In the genomic region with DNA sequence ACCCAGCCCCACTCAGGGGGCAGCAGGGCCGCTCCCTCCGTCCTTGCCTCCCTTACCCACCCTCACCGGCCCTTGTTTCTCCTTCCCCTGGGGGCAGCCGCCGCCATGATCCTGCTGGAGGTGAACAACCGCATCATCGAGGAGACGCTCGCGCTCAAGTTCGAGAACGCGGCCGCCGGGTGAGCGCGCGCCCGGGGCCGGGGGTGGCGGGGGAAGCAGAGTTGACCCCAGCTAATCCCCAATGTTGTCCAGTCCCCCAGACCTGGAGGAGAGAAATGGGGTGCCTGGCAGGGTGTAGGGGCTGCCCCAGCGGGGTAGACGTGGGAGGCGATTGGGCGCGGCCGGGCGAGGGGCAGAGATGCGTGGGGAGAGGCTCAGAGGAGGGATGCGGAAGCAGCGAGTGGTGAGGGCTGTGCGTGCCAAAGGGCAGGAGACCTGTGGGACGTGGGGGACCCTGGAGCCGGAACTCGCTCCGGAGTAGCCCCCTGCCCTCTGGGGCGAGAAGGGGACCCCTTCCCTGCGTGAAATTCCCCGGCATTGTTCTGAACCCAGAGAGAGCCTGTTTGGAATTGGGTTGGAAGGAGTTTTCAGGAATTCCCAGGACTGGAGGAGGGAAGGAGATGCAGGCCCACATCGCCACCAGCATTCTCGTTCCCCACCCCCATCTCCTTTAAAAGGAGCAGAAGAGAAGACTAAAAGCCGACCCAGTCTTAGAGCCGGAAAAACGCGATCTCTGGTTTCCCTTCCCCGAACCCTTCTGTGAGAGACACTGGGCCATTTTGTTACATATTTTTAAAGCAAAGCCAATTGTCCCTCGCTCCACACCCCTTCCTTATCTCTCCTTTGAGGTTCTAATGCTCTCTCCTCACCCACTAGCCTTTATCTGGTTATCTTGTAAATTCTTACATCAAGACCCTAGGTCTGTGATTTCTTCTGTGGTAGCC, we compare ENCODE assay signal across 8 cellular contexts. TPM values are rescaled to one million over a fixed set of nuclear protein-coding genes. Genes with fewer than 3 reads are reported as not detected.
DNase-seq lines count a peak whose midpoint lies in the region; ATAC-seq and TF ChIP-seq lines count a peak whose summit lies in the region.

No MANE protein-coding gene starts in this region.

- H3K4me1 ChIP-seq in ascending aorta, result peaks cover 19 to 43% of the 10 kb centered on the region in 2 donors
- peaks cover 11% of the 10 kb centered on the region for H3K4me1 ChIP-seq in iPS-15b (ENCODE audit: control insufficient read depth, insufficient read depth, low read length)
- H3K4me1 ChIP-seq in skeletal muscle tissue (ENCODE audit: control insufficient read depth in 3 of 3, insufficient read depth in 3 of 3, low read length in 3 of 3), result peaks cover 53 to 59% (median 53%) of the 10 kb centered on the region in 3 donors

- H3K27me3 Mint-ChIP-seq in T-helper 2 cell treated with Interferon-gamma antibody and Interleukin-4, amounts not matched to agents 5 μg/mL and 100 μg/mL, for 36 hours (ENCODE audit: low read depth), result no peaks in the 10 kb centered on the region

- H3K9me3 ChIP-seq in AG04450 (ENCODE audit: control insufficient read depth, insufficient read depth, low read length), result peaks cover 6% of the 10 kb centered on the region; the same call in 1 of the 2 replicates
- no peaks in the 10 kb centered on the region for H3K9me3 ChIP-seq in ascending aorta
- no peaks in the 10 kb centered on the region for H3K9me3 ChIP-seq in iPS-15b (ENCODE audit: control insufficient read depth, insufficient read depth, low read length)
- no peaks in the 10 kb centered on the region for H3K9me3 ChIP-seq in skeletal muscle tissue (ENCODE audit: control insufficient read depth in 3 of 3, low read length in 3 of 3)

- POLR2A ChIA-PET in AG04450 (lab: Yijun Ruan, JAX), result no interaction called here

- ATAC-seq in GM18907 (IDR thresholded peaks at IDR 0.05; ENCODE audit: unreplicated experiment) (peak; percentile 42), HG03442 (IDR thresholded peaks at IDR 0.05; ENCODE audit: unreplicated experiment) (peak; percentile 30)

- H3K27ac ChIP-seq in AG04450 (ENCODE audit: low read depth, low read length) (peak overlapping the region; percentile 75), ascending aorta (peak overlapping the region; percentile 97 to 98), skeletal muscle tissue (ENCODE audit: low read depth, low read length) (peak overlapping the region; percentile 94)

- intact Hi-C loops in ascending aorta (cut with DNase I), result loop anchor here (1.0 to 5.0 kb wide), 5 partner anchors 11 to 189 kb away; a partner anchor contains a TSS

- H3K36me3 ChIP-seq in ascending aorta, result peaks cover 0 to 8% of the 10 kb centered on the region in 2 donors
- no peaks in the 10 kb centered on the region for H3K36me3 ChIP-seq in iPS-15b (ENCODE audit: control insufficient read depth, insufficient read depth, low read length)
- peaks cover 0 to 2% (median 0%) of the 10 kb centered on the region in 3 donors for H3K36me3 ChIP-seq in skeletal muscle tissue (ENCODE audit: control insufficient read depth in 3 of 3, insufficient read depth in 3 of 3, low read length in 3 of 3)

- DNase-seq in AG04450 (ENCODE audit: low read depth, low spot score), result no peak
- DNase-seq in T-helper 2 cell treated with Interferon-gamma antibody and Interleukin-4, amounts not matched to agents 5 μg/mL and 100 μg/mL, for 36 hours (ENCODE audit: low spot score), result peak; percentile 79
- peak in 1 of 2 donors; percentile 76 for DNase-seq in ascending aorta (ENCODE audit: low spot score in 2 of 2)
- DNase-seq in NCI-H1436 (lab: John Stamatoyannopoulos, UW), result no peak

- no peaks in the 10 kb centered on the region for H3K27me3 ChIP-seq in AG04450 (ENCODE audit: control insufficient read depth, insufficient read depth, low read length)
- no peaks in the 10 kb centered on the region for H3K27me3 ChIP-seq in ascending aorta
- no peaks in the 10 kb centered on the region for H3K27me3 ChIP-seq in iPS-15b (ENCODE audit: control insufficient read depth, insufficient read depth, low read length)
- H3K27me3 ChIP-seq in skeletal muscle tissue (ENCODE audit: control insufficient read depth in 3 of 3, insufficient read depth in 3 of 3, low read length in 3 of 3), result no peaks in the 10 kb centered on the region

- H3K4me3 Mint-ChIP-seq in T-helper 2 cell treated with Interferon-gamma antibody and Interleukin-4, amounts not matched to agents 5 μg/mL and 100 μg/mL, for 36 hours, result peak overlapping the region; percentile 93

- H3K27ac Mint-ChIP-seq in T-helper 2 cell treated with Interferon-gamma antibody and Interleukin-4, amounts not matched to agents 5 μg/mL and 100 μg/mL, for 36 hours, result peak overlapping the region; percentile 94

- H3K9me3 Mint-ChIP-seq in T-helper 2 cell treated with Interferon-gamma antibody and Interleukin-4, amounts not matched to agents 5 μg/mL and 100 μg/mL, for 36 hours, result peaks cover 4% of the 10 kb centered on the region

- no peak for TF ChIP-seq CTCF in AG04450 (IDR thresholded peaks at IDR 0.05; ENCODE audit: low read depth, low read length)
- no peak for TF ChIP-seq CTCF in ascending aorta (IDR thresholded peaks at IDR 0.05)

- H3K4me3 ChIP-seq in AG04450 (ENCODE audit: low read depth, low read length), result peak overlapping the region; percentile 96
- peak overlapping the region; percentile 96 for H3K4me3 ChIP-seq in ascending aorta
- peak overlapping the region; percentile 90 for H3K4me3 ChIP-seq in iPS-15b (ENCODE audit: low read depth, low read length)
- H3K4me3 ChIP-seq in skeletal muscle tissue (ENCODE audit: low read length in 3 of 3), result peak overlapping the region; percentile 88 to 96 (median 91)

- H3K4me1 Mint-ChIP-seq in T-helper 2 cell treated with Interferon-gamma antibody and Interleukin-4, amounts not matched to agents 5 μg/mL and 100 μg/mL, for 36 hours (ENCODE audit: low read depth), result peaks cover 44% of the 10 kb centered on the region

- H3K36me3 Mint-ChIP-seq in T-helper 2 cell treated with Interferon-gamma antibody and Interleukin-4, amounts not matched to agents 5 μg/mL and 100 μg/mL, for 36 hours (ENCODE audit: low read depth), result peaks cover 46% of the 10 kb centered on the region

- H3K9ac ChIP-seq in iPS-15b (ENCODE audit: low read depth, low read length), result peak overlapping the region; percentile 97
- H3K9ac ChIP-seq in skeletal muscle tissue (ENCODE audit: low read depth in 1 of 3, low read length in 3 of 3), result peak overlapping the region; percentile 90 to 96 (median 93)

- CTCF ChIA-PET in AG04450 (lab: Charles Lee), result interaction anchor here (1.0 kb wide), 1 partner anchor 12 kb away, joined by 3 read pairs; no protein-coding TSS in a partner anchor

RNA-seq across cellular contexts. Expression of a gene that starts 0.6 kb away (rescaled TPM):
- polyA plus RNA-seq in AG04450 (2011; rRNA removed), result 548 and 666 TPM in 2 replicates
- polyA minus RNA-seq in AG04450 (2011; rRNA and poly(A)+ RNA removed), result 295 and 307 TPM in 2 replicates
- total RNA-seq in ascending aorta, result 237 TPM
- total RNA-seq in skeletal muscle tissue, result 172 TPM

RNA-seq across cellular contexts. Expression of a gene that starts 43.2 kb away (rescaled TPM):
- polyA plus RNA-seq in AG04450 (2011; rRNA removed), result 0.05 TPM in 1 of 2 replicates, not detected in the other
- 0.17 and 0.23 TPM in 2 replicates for polyA minus RNA-seq in AG04450 (2011; rRNA and poly(A)+ RNA removed)
- not detected for total RNA-seq in ascending aorta
- total RNA-seq in skeletal muscle tissue, result 1.0 TPM

RNA-seq across cellular contexts. Expression of a gene that starts 50.9 kb away (rescaled TPM):
- polyA plus RNA-seq in AG04450 (2011; rRNA removed), result not detected in 2 replicates
- not detected in 2 replicates for polyA minus RNA-seq in AG04450 (2011; rRNA and poly(A)+ RNA removed)
- not detected for total RNA-seq in ascending aorta
- total RNA-seq in skeletal muscle tissue, result 0.52 TPM

RNA-seq across cellular contexts. Expression of a gene that starts 52.3 kb away (rescaled TPM):
- polyA plus RNA-seq in AG04450 (2011; rRNA removed), result 51.6 and 55.1 TPM in 2 replicates
- polyA minus RNA-seq in AG04450 (2011; rRNA and poly(A)+ RNA removed), result 38.3 and 49.8 TPM in 2 replicates
- total RNA-seq in ascending aorta (73.7 TPM), skeletal muscle tissue (121 TPM)

RNA-seq across cellular contexts. Expression of a gene that starts 52.7 kb away (rescaled TPM):
- polyA plus RNA-seq in AG04450 (2011; rRNA removed), result 32.1 and 45.9 TPM in 2 replicates
- polyA minus RNA-seq in AG04450 (2011; rRNA and poly(A)+ RNA removed), result 12.6 and 18.3 TPM in 2 replicates
- total RNA-seq in ascending aorta (45.8 TPM), skeletal muscle tissue (39.1 TPM)
